In genomic region chr12:48946943-48947342, GRCh38 we compare ENCODE assay signal across 1 cellular context.
TF ChIP-seq lines count a peak whose summit lies in the region.

No MANE protein-coding gene starts in this region.

TF ChIP-seq in GM23338, 12 proteins besides CTCF, POLR2A, EP300 and RAD21 (continued from another document):
- TF ChIP-seq EZH2 (IDR thresholded peaks at IDR 0.05; ENCODE audit: low read depth, unreplicated experiment) (no peak), NANOG (IDR thresholded peaks at IDR 0.05; ENCODE audit: borderline replicate concordance) (no peak), JUNB (IDR thresholded peaks at IDR 0.05; ENCODE audit: unreplicated experiment) (no peak), ZNF331 (CRISPR knock-in tag; IDR thresholded peaks at IDR 0.05; ENCODE audit: low read depth) (no peak), ZNF114 (CRISPR knock-in tag; IDR thresholded peaks at IDR 0.05) (no peak), EZH2phosphoT487 (IDR thresholded peaks at IDR 0.05; ENCODE audit: unreplicated experiment) (no peak), CREB1 (CRISPR knock-in tag; IDR thresholded peaks at IDR 0.05; ENCODE audit: low read depth) (no peak)
- TF ChIP-seq, protein P1, sequence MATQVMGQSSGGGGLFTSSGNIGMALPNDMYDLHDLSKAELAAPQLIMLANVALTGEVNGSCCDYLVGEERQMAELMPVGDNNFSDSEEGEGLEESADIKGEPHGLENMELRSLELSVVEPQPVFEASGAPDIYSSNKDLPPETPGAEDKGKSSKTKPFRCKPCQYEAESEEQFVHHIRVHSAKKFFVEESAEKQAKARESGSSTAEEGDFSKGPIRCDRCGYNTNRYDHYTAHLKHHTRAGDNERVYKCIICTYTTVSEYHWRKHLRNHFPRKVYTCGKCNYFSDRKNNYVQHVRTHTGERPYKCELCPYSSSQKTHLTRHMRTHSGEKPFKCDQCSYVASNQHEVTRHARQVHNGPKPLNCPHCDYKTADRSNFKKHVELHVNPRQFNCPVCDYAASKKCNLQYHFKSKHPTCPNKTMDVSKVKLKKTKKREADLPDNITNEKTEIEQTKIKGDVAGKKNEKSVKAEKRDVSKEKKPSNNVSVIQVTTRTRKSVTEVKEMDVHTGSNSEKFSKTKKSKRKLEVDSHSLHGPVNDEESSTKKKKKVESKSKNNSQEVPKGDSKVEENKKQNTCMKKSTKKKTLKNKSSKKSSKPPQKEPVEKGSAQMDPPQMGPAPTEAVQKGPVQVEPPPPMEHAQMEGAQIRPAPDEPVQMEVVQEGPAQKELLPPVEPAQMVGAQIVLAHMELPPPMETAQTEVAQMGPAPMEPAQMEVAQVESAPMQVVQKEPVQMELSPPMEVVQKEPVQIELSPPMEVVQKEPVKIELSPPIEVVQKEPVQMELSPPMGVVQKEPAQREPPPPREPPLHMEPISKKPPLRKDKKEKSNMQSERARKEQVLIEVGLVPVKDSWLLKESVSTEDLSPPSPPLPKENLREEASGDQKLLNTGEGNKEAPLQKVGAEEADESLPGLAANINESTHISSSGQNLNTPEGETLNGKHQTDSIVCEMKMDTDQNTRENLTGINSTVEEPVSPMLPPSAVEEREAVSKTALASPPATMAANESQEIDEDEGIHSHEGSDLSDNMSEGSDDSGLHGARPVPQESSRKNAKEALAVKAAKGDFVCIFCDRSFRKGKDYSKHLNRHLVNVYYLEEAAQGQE (IDR thresholded peaks at IDR 0.05; ENCODE audit: unreplicated experiment): no peak
- TF ChIP-seq, protein P2, sequence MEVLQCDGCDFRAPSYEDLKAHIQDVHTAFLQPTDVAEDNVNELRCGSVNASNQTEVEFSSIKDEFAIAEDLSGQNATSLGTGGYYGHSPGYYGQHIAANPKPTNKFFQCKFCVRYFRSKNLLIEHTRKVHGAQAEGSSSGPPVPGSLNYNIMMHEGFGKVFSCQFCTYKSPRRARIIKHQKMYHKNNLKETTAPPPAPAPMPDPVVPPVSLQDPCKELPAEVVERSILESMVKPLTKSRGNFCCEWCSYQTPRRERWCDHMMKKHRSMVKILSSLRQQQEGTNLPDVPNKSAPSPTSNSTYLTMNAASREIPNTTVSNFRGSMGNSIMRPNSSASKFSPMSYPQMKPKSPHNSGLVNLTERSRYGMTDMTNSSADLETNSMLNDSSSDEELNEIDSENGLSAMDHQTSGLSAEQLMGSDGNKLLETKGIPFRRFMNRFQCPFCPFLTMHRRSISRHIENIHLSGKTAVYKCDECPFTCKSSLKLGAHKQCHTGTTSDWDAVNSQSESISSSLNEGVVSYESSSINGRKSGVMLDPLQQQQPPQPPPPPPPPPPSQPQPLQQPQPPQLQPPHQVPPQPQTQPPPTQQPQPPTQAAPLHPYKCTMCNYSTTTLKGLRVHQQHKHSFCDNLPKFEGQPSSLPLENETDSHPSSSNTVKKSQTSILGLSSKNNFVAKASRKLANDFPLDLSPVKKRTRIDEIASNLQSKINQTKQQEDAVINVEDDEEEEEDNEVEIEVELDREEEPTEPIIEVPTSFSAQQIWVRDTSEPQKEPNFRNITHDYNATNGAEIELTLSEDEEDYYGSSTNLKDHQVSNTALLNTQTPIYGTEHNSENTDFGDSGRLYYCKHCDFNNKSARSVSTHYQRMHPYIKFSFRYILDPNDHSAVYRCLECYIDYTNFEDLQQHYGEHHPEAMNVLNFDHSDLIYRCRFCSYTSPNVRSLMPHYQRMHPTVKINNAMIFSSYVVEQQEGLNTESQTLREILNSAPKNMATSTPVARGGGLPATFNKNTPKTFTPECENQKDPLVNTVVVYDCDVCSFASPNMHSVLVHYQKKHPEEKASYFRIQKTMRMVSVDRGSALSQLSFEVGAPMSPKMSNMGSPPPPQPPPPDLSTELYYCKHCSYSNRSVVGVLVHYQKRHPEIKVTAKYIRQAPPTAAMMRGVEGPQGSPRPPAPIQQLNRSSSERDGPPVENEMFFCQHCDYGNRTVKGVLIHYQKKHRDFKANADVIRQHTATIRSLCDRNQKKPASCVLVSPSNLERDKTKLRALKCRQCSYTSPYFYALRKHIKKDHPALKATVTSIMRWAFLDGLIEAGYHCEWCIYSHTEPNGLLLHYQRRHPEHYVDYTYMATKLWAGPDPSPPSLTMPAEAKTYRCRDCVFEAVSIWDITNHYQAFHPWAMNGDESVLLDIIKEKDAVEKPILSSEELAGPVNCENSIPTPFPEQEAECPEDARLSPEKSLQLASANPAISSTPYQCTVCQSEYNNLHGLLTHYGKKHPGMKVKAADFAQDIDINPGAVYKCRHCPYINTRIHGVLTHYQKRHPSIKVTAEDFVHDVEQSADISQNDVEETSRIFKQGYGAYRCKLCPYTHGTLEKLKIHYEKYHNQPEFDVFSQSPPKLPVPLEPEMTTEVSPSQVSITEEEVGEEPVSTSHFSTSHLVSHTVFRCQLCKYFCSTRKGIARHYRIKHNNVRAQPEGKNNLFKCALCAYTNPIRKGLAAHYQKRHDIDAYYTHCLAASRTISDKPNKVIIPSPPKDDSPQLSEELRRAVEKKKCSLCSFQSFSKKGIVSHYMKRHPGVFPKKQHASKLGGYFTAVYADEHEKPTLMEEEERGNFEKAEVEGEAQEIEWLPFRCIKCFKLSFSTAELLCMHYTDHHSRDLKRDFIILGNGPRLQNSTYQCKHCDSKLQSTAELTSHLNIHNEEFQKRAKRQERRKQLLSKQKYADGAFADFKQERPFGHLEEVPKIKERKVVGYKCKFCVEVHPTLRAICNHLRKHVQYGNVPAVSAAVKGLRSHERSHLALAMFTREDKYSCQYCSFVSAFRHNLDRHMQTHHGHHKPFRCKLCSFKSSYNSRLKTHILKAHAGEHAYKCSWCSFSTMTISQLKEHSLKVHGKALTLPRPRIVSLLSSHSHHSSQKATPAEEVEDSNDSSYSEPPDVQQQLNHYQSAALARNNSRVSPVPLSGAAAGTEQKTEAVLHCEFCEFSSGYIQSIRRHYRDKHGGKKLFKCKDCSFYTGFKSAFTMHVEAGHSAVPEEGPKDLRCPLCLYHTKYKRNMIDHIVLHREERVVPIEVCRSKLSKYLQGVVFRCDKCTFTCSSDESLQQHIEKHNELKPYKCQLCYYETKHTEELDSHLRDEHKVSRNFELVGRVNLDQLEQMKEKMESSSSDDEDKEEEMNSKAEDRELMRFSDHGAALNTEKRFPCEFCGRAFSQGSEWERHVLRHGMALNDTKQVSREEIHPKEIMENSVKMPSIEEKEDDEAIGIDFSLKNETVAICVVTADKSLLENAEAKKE (CRISPR knock-in tag; IDR thresholded peaks at IDR 0.05): no peak
